35 cellular contexts compared by ENCODE assay signal in the genomic region with DNA sequence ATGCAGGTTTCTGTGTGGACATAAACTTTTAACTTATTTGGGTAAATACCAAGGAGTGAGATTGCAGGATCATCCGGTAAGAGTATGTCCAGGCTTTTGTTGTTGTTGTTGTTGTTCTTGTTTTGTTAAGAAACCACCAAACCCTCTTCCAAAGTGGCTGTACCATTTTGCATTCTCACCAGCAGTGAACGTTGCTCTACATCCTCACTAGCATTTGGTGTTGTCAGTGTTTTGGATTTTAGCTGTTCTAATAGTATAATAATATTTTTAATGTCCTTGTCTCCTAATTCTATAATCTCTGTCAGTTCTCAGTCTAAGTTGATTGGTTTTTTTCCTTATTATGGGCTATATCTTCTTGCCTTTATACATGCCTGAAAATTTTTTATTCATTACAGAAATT.
"Had no signal": no experiment of that assay in that cellular context is flagged by ENCODE, and none has a peak within 500 bp of the region (broad histone marks: within the 10 kb centered on the region; RNA-seq: fewer than 3 reads in every experiment).

No MANE protein-coding gene starts in this region.

- FAIRE-seq: astrocyte, colon, TTC549 had no signal

- H3K4me3 Mint-ChIP-seq: activated CD4-positive, alpha-beta memory T cell treated with anti-CD3 and anti-CD28 coated beads for 36 hours; activated CD4-positive, alpha-beta T cell treated with anti-CD3 and anti-CD28 coated beads, Interleukin-2, amount 10 ng/mL, durations not matched to agents 24 days and 14 days; activated CD8-positive, alpha-beta T cell treated with anti-CD3 and anti-CD28 coated beads for 36 hours; activated naive CD4-positive, alpha-beta T cell treated with anti-CD3 and anti-CD28 coated beads for 36 hours; activated naive CD8-positive, alpha-beta T cell treated with anti-CD3 and anti-CD28 coated beads for 36 hours; activated T-cell treated with anti-CD3 and anti-CD28 coated beads, Interleukin-2, amount 50 U/mL, for 4 hours; activated T-cell treated with anti-CD3 and anti-CD28 coated beads, Interleukin-2, amount 50 U/mL, for 72 hours; activated T-helper 1 cell treated with anti-CD3 and anti-CD28 coated beads, Interleukin-12 subunit alpha, Interleukin-12 subunit beta, Interleukin-2, Interleukin-4 antibody, amounts not matched to agents 30 ng/mL and 10 ng/mL and 1 ng/mL, durations not matched to agents 14 hours and 24 hours and 36 hours; activated T-helper 17 cell treated with anti-CD3 and anti-CD28 coated beads, Interleukin-2, amount 50 U/mL, for 72 hours; T-helper 2 cell treated with Interferon-gamma antibody and Interleukin-4, amounts not matched to agents 5 μg/mL and 100 μg/mL, for 36 hours had no signal

- H3K27me3 ChIP-seq: adrenal gland, body of pancreas, brain microvascular endothelial cell, breast epithelium had no signal

- H3K4me1 ChIP-seq: adrenal gland, breast epithelium had no signal

- H3K9me3 Mint-ChIP-seq: activated B cell treated with CpG ODN at 0.5 μM for 24 hours; activated CD4-positive, alpha-beta memory T cell treated with anti-CD3 and anti-CD28 coated beads for 36 hours; activated CD4-positive, alpha-beta T cell treated with anti-CD3 and anti-CD28 coated beads, Interleukin-2, amount 10 ng/mL, durations not matched to agents 24 days and 14 days; activated CD8-positive, alpha-beta T cell treated with anti-CD3 and anti-CD28 coated beads for 36 hours; activated naive CD4-positive, alpha-beta T cell treated with anti-CD3 and anti-CD28 coated beads for 36 hours; activated naive CD4-positive, alpha-beta T cell treated with anti-CD3 and anti-CD28 coated beads, Interleukin-2, amount 50 U/mL, for 72 hours; activated naive CD8-positive, alpha-beta T cell treated with anti-CD3 and anti-CD28 coated beads for 36 hours; activated T-cell treated with anti-CD3 and anti-CD28 coated beads, Interleukin-2, amount 50 U/mL, for 4 hours; activated T-cell treated with anti-CD3 and anti-CD28 coated beads, Interleukin-2, amount 50 U/mL, for 72 hours; activated T-helper 1 cell treated with anti-CD3 and anti-CD28 coated beads, Interleukin-12 subunit alpha, Interleukin-12 subunit beta, Interleukin-2, Interleukin-4 antibody, amounts not matched to agents 30 ng/mL and 10 ng/mL and 1 ng/mL, durations not matched to agents 14 hours and 24 hours and 36 hours; activated T-helper 17 cell treated with anti-CD3 and anti-CD28 coated beads, Interleukin-2, amount 50 U/mL, for 72 hours; T-helper 2 cell treated with Interferon-gamma antibody and Interleukin-4, amounts not matched to agents 5 μg/mL and 100 μg/mL, for 36 hours had no signal

- H3K27me3 Mint-ChIP-seq: activated B cell treated with CpG ODN at 0.5 μM for 24 hours had no signal

- H3K36me3 ChIP-seq: adrenal gland, brain microvascular endothelial cell, breast epithelium had no signal

- H3K9me3 ChIP-seq: adrenal gland, body of pancreas, breast epithelium had no signal

- H3K27ac ChIP-seq: adrenal gland, body of pancreas, brain microvascular endothelial cell, breast epithelium, VCaP had no signal

- H3K4me1 Mint-ChIP-seq: activated naive CD8-positive, alpha-beta T cell treated with anti-CD3 and anti-CD28 coated beads for 36 hours; activated T-helper 17 cell treated with anti-CD3 and anti-CD28 coated beads, Interleukin-2, amount 50 U/mL, for 72 hours had no signal

- ATAC-seq: body of pancreas had no signal

- H3K27ac Mint-ChIP-seq: activated CD4-positive, alpha-beta memory T cell treated with anti-CD3 and anti-CD28 coated beads for 36 hours; activated CD8-positive, alpha-beta T cell treated with anti-CD3 and anti-CD28 coated beads for 36 hours; activated naive CD4-positive, alpha-beta T cell treated with anti-CD3 and anti-CD28 coated beads for 36 hours; activated naive CD4-positive, alpha-beta T cell treated with anti-CD3 and anti-CD28 coated beads, Interleukin-2, amount 50 U/mL, for 72 hours; activated naive CD8-positive, alpha-beta T cell treated with anti-CD3 and anti-CD28 coated beads for 36 hours; activated T-cell treated with anti-CD3 and anti-CD28 coated beads, Interleukin-2, amount 50 U/mL, for 72 hours; activated T-helper 1 cell treated with anti-CD3 and anti-CD28 coated beads, Interleukin-12 subunit alpha, Interleukin-12 subunit beta, Interleukin-2, Interleukin-4 antibody, amounts not matched to agents 30 ng/mL and 10 ng/mL and 1 ng/mL, durations not matched to agents 14 hours and 24 hours and 36 hours; activated T-helper 17 cell treated with anti-CD3 and anti-CD28 coated beads, Interleukin-2, amount 50 U/mL, for 72 hours; T-helper 2 cell treated with Interferon-gamma antibody and Interleukin-4, amounts not matched to agents 5 μg/mL and 100 μg/mL, for 36 hours had no signal

- H3K4me3 ChIP-seq: adrenal gland, body of pancreas, breast epithelium had no signal

- H3K36me3 Mint-ChIP-seq: activated CD4-positive, alpha-beta memory T cell treated with anti-CD3 and anti-CD28 coated beads for 36 hours; activated naive CD4-positive, alpha-beta T cell treated with anti-CD3 and anti-CD28 coated beads, Interleukin-2, amount 50 U/mL, for 72 hours; activated naive CD8-positive, alpha-beta T cell treated with anti-CD3 and anti-CD28 coated beads for 36 hours had no signal

- DNase-seq: activated B cell treated with CpG ODN at 0.5 μM for 24 hours; activated CD4-positive, alpha-beta memory T cell treated with anti-CD3 and anti-CD28 coated beads for 36 hours; activated CD4-positive, alpha-beta T cell treated with anti-CD3 and anti-CD28 coated beads, Interleukin-2, amount 10 ng/mL, durations not matched to agents 24 days and 14 days; activated CD4-positive, alpha-beta T cell treated with anti-CD3 and anti-CD28 coated beads, Interleukin-2, amount 50 U/mL, for 1 hour; activated CD4-positive, alpha-beta T cell treated with anti-CD3 and anti-CD28 coated beads, Interleukin-2, amount 50 U/mL, for 4 hours; activated CD4-positive, CD25-positive, alpha-beta regulatory T cell treated with anti-CD3 and anti-CD28 coated beads, Interleukin-2, amount 50 U/mL, for 72 hours; activated CD8-positive, alpha-beta memory T cell treated with anti-CD3 and anti-CD28 coated beads, Interleukin-2, amount 50 U/mL, for 4 hours; activated effector memory CD4-positive, alpha-beta T cell treated with anti-CD3 and anti-CD28 coated beads, Interleukin-2, amount 50 U/mL, for 16 hours; activated gamma-delta T cell treated with Interleukin-2 at 50 U/mL for 16 hours; activated naive CD4-positive, alpha-beta T cell; activated naive CD4-positive, alpha-beta T cell treated with anti-CD3 and anti-CD28 coated beads, Interleukin-2, amount 50 U/mL, for 16 hours; activated naive CD8-positive, alpha-beta T cell treated with anti-CD3 and anti-CD28 coated beads for 36 hours; activated T-cell treated with anti-CD3 and anti-CD28 coated beads for 4 hours; activated T-cell treated with anti-CD3 and anti-CD28 coated beads, Interleukin-2, amount 50 U/mL, for 1 hour; activated T-cell treated with anti-CD3 and anti-CD28 coated beads, Interleukin-2, amount 50 U/mL, for 4 hours; activated T-cell treated with anti-CD3 and anti-CD28 coated beads, Interleukin-2, amount 50 U/mL, for 72 hours; adrenal gland; amniotic stem cell; aorta; body of pancreas; brain microvascular endothelial cell; central memory CD4-positive, alpha-beta T cell; T-helper 2 cell; T-helper 9 cell had no signal
